In genomic region chr12:124211753-124212152, GRCh38 we compare ENCODE assay signal across 35 cellular contexts.
"Had no signal": no experiment of that assay in that cellular context is flagged by ENCODE, and none has a peak within 500 bp of the region (broad histone marks: within the 10 kb centered on the region; RNA-seq: fewer than 3 reads in every experiment).

No MANE protein-coding gene starts in this region.

- H3K4me3 ChIP-seq: MG63 had no signal

- DNase-seq: Karpas-422, Kasumi-1, MG63, MM.1S, MV-4-11, NCI-H1048, NCI-H1092, NCI-H1092 treated with DMSO at 0.1 percent for 48 hours, NCI-H1105, NCI-H1105 treated with DMSO at 0.1 percent for 48 hours, NCI-H1417, NCI-H1417 treated with DMSO at 0.1 percent for 48 hours, NCI-H1436, NCI-H1436 treated with DMSO at 0.1 percent for 48 hours, NCI-H146, NCI-H1694, NCI-H1694 treated with DMSO at 0.1 percent for 48 hours, NCI-H187, NCI-H187 treated with DMSO at 0.1 percent for 48 hours, NCI-H1930, NCI-H2029, NCI-H2029 treated with DMSO at 0.1 percent for 48 hours, NCI-H2081, NCI-H2081 treated with DMSO at 0.1 percent for 48 hours, NCI-H2107, NCI-H2171, NCI-H2171 treated with DMSO at 0.1 percent for 48 hours, NCI-H2227 treated with DMSO at 0.1 percent for 48 hours, NCI-H226, NCI-H345, NCI-H446, NCI-H446 treated with DMSO at 0.1 percent for 48 hours, NCI-H510A, NCI-H510A treated with DMSO at 0.1 percent for 48 hours, NCI-H524 treated with DMSO at 0.1 percent for 48 hours had no signal

- H3K36me3 ChIP-seq: MG63 had no signal

- H3K27me3 ChIP-seq: MG63 had no signal
